In genomic region chr16:53168744-53169143, GRCh38 we compare ENCODE assay signal across 31 cellular contexts.
"Had no signal": no experiment of that assay in that cellular context is flagged by ENCODE, and none has a peak within 500 bp of the region (broad histone marks: within the 10 kb centered on the region; RNA-seq: fewer than 3 reads in every experiment).

No MANE protein-coding gene starts in this region.

- H3K27me3 ChIP-seq: ascending aorta, cardiac muscle cell had no signal

- H3K36me3 ChIP-seq: ascending aorta, WERI-Rb-1 had no signal

- H3K4me3 ChIP-seq: ascending aorta, cardiac muscle cell had no signal

- H3K27ac ChIP-seq: ascending aorta, cardiac muscle cell, WERI-Rb-1 had no signal

- H3K9me3 ChIP-seq: ascending aorta had no signal

- ATAC-seq: activated CD4-positive, alpha-beta T cell treated with anti-CD3 and anti-CD28 coated beads for 36 hours; activated CD4-positive, CD25-positive, alpha-beta regulatory T cell treated with anti-CD3 and anti-CD28 coated beads, Interleukin-2, amount 50 U/mL, for 24 hours; activated CD8-positive, alpha-beta memory T cell treated with anti-CD3 and anti-CD28 coated beads, Interleukin-2, amount 10 ng/mL, durations not matched to agents 7 days and 5 days; activated CD8-positive, alpha-beta T cell treated with anti-CD3 and anti-CD28 coated beads, Interleukin-2, amount 10 ng/mL, durations not matched to agents 7 days and 5 days; activated naive CD8-positive, alpha-beta T cell treated with anti-CD3 and anti-CD28 coated beads, Interleukin-2, amount 50 U/mL, for 24 hours; WTC11 had no signal

- DNase-seq: activated CD4-positive, alpha-beta memory T cell treated with anti-CD3 and anti-CD28 coated beads, Interleukin-2, amount 10 ng/mL, durations not matched to agents 7 days and 5 days; activated CD4-positive, alpha-beta T cell treated with anti-CD3 and anti-CD28 coated beads for 1 hour; activated CD4-positive, alpha-beta T cell treated with anti-CD3 and anti-CD28 coated beads for 36 hours; activated CD4-positive, alpha-beta T cell treated with anti-CD3 and anti-CD28 coated beads for 48 hours; activated CD4-positive, alpha-beta T cell treated with anti-CD3 and anti-CD28 coated beads, Interleukin-2, amount 10 ng/mL, durations not matched to agents 7 days and 5 days; activated CD4-positive, alpha-beta T cell treated with anti-CD3 and anti-CD28 coated beads, Interleukin-2, amount 50 U/mL, for 48 hours; activated CD4-positive, CD25-positive, alpha-beta regulatory T cell; activated CD8-positive, alpha-beta memory T cell treated with anti-CD3 and anti-CD28 coated beads for 24 hours; activated CD8-positive, alpha-beta memory T cell treated with anti-CD3 and anti-CD28 coated beads, Interleukin-2, amount 10 ng/mL, durations not matched to agents 7 days and 5 days; activated CD8-positive, alpha-beta memory T cell treated with anti-CD3 and anti-CD28 coated beads, Interleukin-2, amount 50 U/mL, for 48 hours; activated CD8-positive, alpha-beta T cell treated with anti-CD3 and anti-CD28 coated beads, Interleukin-2, amount 10 ng/mL, durations not matched to agents 7 days and 5 days; activated effector memory CD4-positive, alpha-beta T cell treated with Interleukin-2 at 50 U/mL for 16 hours; activated gamma-delta T cell; activated naive CD4-positive, alpha-beta T cell treated with anti-CD3 and anti-CD28 coated beads, Interleukin-2, amount 10 ng/mL, durations not matched to agents 7 days and 5 days; activated naive CD4-positive, alpha-beta T cell treated with Interleukin-2 at 50 U/mL for 16 hours; activated naive CD8-positive, alpha-beta T cell treated with anti-CD3 and anti-CD28 coated beads, Interleukin-2, amount 10 ng/mL, durations not matched to agents 7 days and 5 days; activated naive CD8-positive, alpha-beta T cell treated with anti-CD3 and anti-CD28 coated beads, Interleukin-2, amount 50 U/mL, for 24 hours; activated T-cell treated with anti-CD3 and anti-CD28 coated beads, Interleukin-2, amount 50 U/mL, for 24 hours; activated T-cell treated with anti-CD3 and anti-CD28 coated beads, Interleukin-2, amount 50 U/mL, for 48 hours; amygdala; anterior cingulate cortex; caudate nucleus; cerebellar nuclear complex; T-helper 1 cell; T-helper 2 cell; T-helper 9 cell; WERI-Rb-1 had no signal
